In genomic region chr11:110779108-110779507, GRCh38 we compare ENCODE assay signal across 25 cellular contexts.
DNase-seq lines count a peak whose midpoint lies in the region; TF ChIP-seq lines count a peak whose summit lies in the region.
"Had no signal": no experiment of that assay in that cellular context is flagged by ENCODE, and none has a peak within 500 bp of the region (broad histone marks: within the 10 kb centered on the region; RNA-seq: fewer than 3 reads in every experiment).

No MANE protein-coding gene starts in this region.

- H4K20me1 ChIP-seq in OCI-LY7 (ENCODE audit: insufficient read depth, low read length) = no peaks in the 10 kb centered on the region
- H4K20me1 ChIP-seq: BLaER1 treated with 17β-estradiol and CSF1 and Interleukin-3, amounts not matched to agents 10 nM and 100 nM had no signal

- CTCF ChIA-PET in OCI-LY7 (lab: Charles Lee; ENCODE audit: unreplicated experiment) = no interaction called here

- no peaks in the 10 kb centered on the region for H3K79me2 ChIP-seq in OCI-LY7 (ENCODE audit: insufficient read depth, low read depth, low read length)

- intact Hi-C loops in OCI-LY7 (cut with micrococcal nuclease; ENCODE audit: unreplicated experiment) (loop anchor here (10.0 kb wide), 1 partner anchor 456 kb away; no protein-coding TSS in a partner anchor), transverse colon (cut with DNase I; ENCODE audit: low total_unique reads) (no loop called here)

- peaks cover 10% of the 10 kb centered on the region for H3K4me1 ChIP-seq in OCI-LY7 (ENCODE audit: insufficient read depth, low read length, poor library complexity, severe bottlenecking)
- peaks cover 2 to 7% of the 10 kb centered on the region in 2 donors for H3K4me1 ChIP-seq in esophagus (ENCODE audit: control insufficient read depth in 2 of 2, insufficient read depth in 2 of 2, low read length in 1 of 2)
- H3K4me1 ChIP-seq in transverse colon = peaks cover 0 to 33% (median 2%) of the 10 kb centered on the region in 4 donors

- no peak for TF ChIP-seq POLR2A in transverse colon (IDR thresholded peaks at IDR 0.05)

- POLR2A ChIA-PET in OCI-LY7 (lab: Charles Lee) = interaction anchor here (0.9 to 1.7 kb wide), 5 partner anchors 14 to 173 kb away, joined by 3 to 5 read pairs (median 3); no protein-coding TSS in a partner anchor

- H3K4me3 ChIP-seq in OCI-LY7 (ENCODE audit: low read depth, low read length, poor library complexity, severe bottlenecking) = no peak overlapping the region
- no peak overlapping the region for H3K4me3 ChIP-seq in esophagus (ENCODE audit: low read depth in 1 of 2, low read length in 2 of 2)
- no peak overlapping the region for H3K4me3 ChIP-seq in transverse colon
- H3K4me3 ChIP-seq: BLaER1 treated with 17β-estradiol and CSF1 and Interleukin-3, amounts not matched to agents 10 nM and 100 nM; GM23248; MG63 had no signal

- H3K9me2 ChIP-seq in OCI-LY7 (ENCODE audit: insufficient read depth, low read length) = no peaks in the 10 kb centered on the region

- H3K4me2 ChIP-seq in OCI-LY7 (ENCODE audit: low read length) = no peak overlapping the region

- no TSS peak for BruUV-seq in OCI-LY7 (replicated peaks; lab: Mats Ljungman, UMichigan)

- peak overlapping the region; percentile 78; the same call in 1 of the 2 replicates for H2AFZ ChIP-seq in OCI-LY7 (ENCODE audit: low read length)
- H2AFZ ChIP-seq: GM23248 had no signal

- WGBS in esophagus, 2 donors = 78 to 81% methylated on average over 3 of the region's 3 CpGs
- WGBS in transverse colon (ENCODE audit: low coverage in 1 of 2), 2 donors = 85% methylated on average over 3 of the region's 3 CpGs; no CpG with 5 or more reads in 1 of the 2 donors

- H3K27ac ChIP-seq in C4-2B (peak overlapping the region; percentile 57; the same call in 1 of the 2 replicates), OCI-LY7 (ENCODE audit: low read depth, low read length, poor library complexity, severe bottlenecking) (no peak overlapping the region), esophagus (ENCODE audit: low read depth in 2 of 2, low read length in 1 of 2) (peak overlapping the region; percentile 33 to 40), transverse colon (peak overlapping the region; percentile 52 to 67 (median 58))
- H3K27ac ChIP-seq: GM23248 had no signal

- H3K27me3 ChIP-seq in esophagus (ENCODE audit: control insufficient read depth in 1 of 2, insufficient read depth in 2 of 2, low read length in 2 of 2) (peaks cover 0 to 3% of the 10 kb centered on the region in 2 donors), transverse colon (no peaks in the 10 kb centered on the region)
- H3K27me3 ChIP-seq: BLaER1 treated with 17β-estradiol and CSF1 and Interleukin-3, amounts not matched to agents 10 nM and 100 nM; MG63 had no signal

- H3K36me3 ChIP-seq in OCI-LY7 (ENCODE audit: insufficient read depth, low read length) (no peaks in the 10 kb centered on the region), esophagus (ENCODE audit: control insufficient read depth in 2 of 2, insufficient read depth in 2 of 2, low read length in 1 of 2) (no peaks in the 10 kb centered on the region), transverse colon (no peaks in the 10 kb centered on the region)
- H3K36me3 ChIP-seq: BLaER1 treated with 17β-estradiol and CSF1 and Interleukin-3, amounts not matched to agents 10 nM and 100 nM; MG63 had no signal

- no peak for TF ChIP-seq EP300 in transverse colon (IDR thresholded peaks at IDR 0.05; ENCODE audit: low read depth)

- in situ Hi-C loops in transverse colon (cut with MboI; ENCODE audit: low pct_ligation_motif_present in 1 of 4, low pct_unique_long_range_greater_than_20kb in 1 of 4, low sequenced_read_pairs in 3 of 4) = no loop called here

- DNase-seq in OCI-LY7 (ENCODE audit: low spot score) (no peak), transverse colon (no peak), dedifferentiated amniotic fluid mesenchymal stem cell (ENCODE audit: extremely low spot score) (no peak), SKM-1 treated with dmso at 0.1 percent for 144 hours (lab: John Stamatoyannopoulos, UW; ENCODE audit: unreplicated experiment) (no peak), DMS 273 treated with DMSO at 0.1 percent for 48 hours (lab: John Stamatoyannopoulos, UW) (no peak)
- DNase-seq: CD4-positive, alpha-beta memory T cell; COR-L47; DND-41; GM23248; H9; HFFc6; KG1; NCI-H1105 treated with DMSO at 0.1 percent for 48 hours; NCI-H146; NCI-H1930; NCI-H2107; NCI-H524; NCI-H748 treated with DMSO at 0.1 percent for 48 hours; PC-3; RPMI8226; SHP77 treated with DMSO at 0.1 percent for 48 hours had no signal

- H3K9me3 ChIP-seq in OCI-LY7 (ENCODE audit: low read length) (no peaks in the 10 kb centered on the region; the same call in 1 of the 2 replicates), esophagus (ENCODE audit: control insufficient read depth in 2 of 2, insufficient read depth in 1 of 2, low read depth in 1 of 2, low read length in 1 of 2) (peaks cover 3 to 5% of the 10 kb centered on the region in 2 donors), transverse colon (peaks cover 0 to 5% of the 10 kb centered on the region in 2 donors)
- H3K9me3 ChIP-seq: MG63 had no signal

- TF ChIP-seq CTCF in C4-2B (conservative IDR thresholded peaks at IDR 0.05) = no peak
- TF ChIP-seq CTCF in OCI-LY7 (conservative IDR thresholded peaks at IDR 0.05; ENCODE audit: low read length) = no peak
- no peak for TF ChIP-seq CTCF in transverse colon (IDR thresholded peaks at IDR 0.05)
